8 cellular contexts compared by ENCODE assay signal in genomic region chr6:47477497-47478232, GRCh38. TPM values are rescaled to one million over a fixed set of nuclear protein-coding genes. Genes with fewer than 3 reads are reported as not detected.
DNase-seq lines count a peak whose midpoint lies in the region; ATAC-seq and TF ChIP-seq lines count a peak whose summit lies in the region.

A gene with protein sequence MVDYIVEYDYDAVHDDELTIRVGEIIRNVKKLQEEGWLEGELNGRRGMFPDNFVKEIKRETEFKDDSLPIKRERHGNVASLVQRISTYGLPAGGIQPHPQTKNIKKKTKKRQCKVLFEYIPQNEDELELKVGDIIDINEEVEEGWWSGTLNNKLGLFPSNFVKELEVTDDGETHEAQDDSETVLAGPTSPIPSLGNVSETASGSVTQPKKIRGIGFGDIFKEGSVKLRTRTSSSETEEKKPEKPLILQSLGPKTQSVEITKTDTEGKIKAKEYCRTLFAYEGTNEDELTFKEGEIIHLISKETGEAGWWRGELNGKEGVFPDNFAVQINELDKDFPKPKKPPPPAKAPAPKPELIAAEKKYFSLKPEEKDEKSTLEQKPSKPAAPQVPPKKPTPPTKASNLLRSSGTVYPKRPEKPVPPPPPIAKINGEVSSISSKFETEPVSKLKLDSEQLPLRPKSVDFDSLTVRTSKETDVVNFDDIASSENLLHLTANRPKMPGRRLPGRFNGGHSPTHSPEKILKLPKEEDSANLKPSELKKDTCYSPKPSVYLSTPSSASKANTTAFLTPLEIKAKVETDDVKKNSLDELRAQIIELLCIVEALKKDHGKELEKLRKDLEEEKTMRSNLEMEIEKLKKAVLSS (plus strand): TSS chr6:47477789. CDS start chr6:47478245, 456 bp downstream.

- H3K27ac Mint-ChIP-seq in activated CD4-positive, alpha-beta T cell treated with anti-CD3 and anti-CD28 coated beads, Interleukin-2, amount 10 ng/mL, durations not matched to agents 24 days and 14 days: peak within 1 kb of the TSS; percentile 95

- H3K4me1 ChIP-seq in colonic mucosa: no peaks in the 10 kb centered on the region

- no peaks in the 10 kb centered on the region for H3K36me3 Mint-ChIP-seq in activated CD4-positive, alpha-beta T cell treated with anti-CD3 and anti-CD28 coated beads, Interleukin-2, amount 10 ng/mL, durations not matched to agents 24 days and 14 days (ENCODE audit: low read depth)

- peak within 1 kb of the TSS; percentile 75 for H3K4me3 ChIP-seq in colonic mucosa

- H3K36me3 ChIP-seq in colonic mucosa: no peaks in the 10 kb centered on the region

- intact Hi-C loops in activated CD4-positive, alpha-beta T cell treated with anti-CD3 and anti-CD28 coated beads, Interleukin-2, amount 10 ng/mL, durations not matched to agents 24 days and 14 days (cut with micrococcal nuclease): loop anchor here (1.0 to 10.0 kb wide), 3 partner anchors 31 to 127 kb away; no protein-coding TSS in a partner anchor
- intact Hi-C loops in colonic mucosa (cut with DNase I): no loop called here

- H3K9me3 ChIP-seq in colonic mucosa: no peaks in the 10 kb centered on the region

- no peaks in the 10 kb centered on the region for H3K27me3 Mint-ChIP-seq in activated CD4-positive, alpha-beta T cell treated with anti-CD3 and anti-CD28 coated beads, Interleukin-2, amount 10 ng/mL, durations not matched to agents 24 days and 14 days

- no peak for TF ChIP-seq CTCF in colonic mucosa (IDR thresholded peaks at IDR 0.05)

- H3K27me3 ChIP-seq in colonic mucosa (no peaks in the 10 kb centered on the region), layer of hippocampus (ENCODE audit: control insufficient read depth, insufficient read depth, low read length) (no peaks in the 10 kb centered on the region)

- H3K4me3 Mint-ChIP-seq in activated CD4-positive, alpha-beta T cell treated with anti-CD3 and anti-CD28 coated beads, Interleukin-2, amount 10 ng/mL, durations not matched to agents 24 days and 14 days: peak within 1 kb of the TSS; percentile 95

- H3K27ac ChIP-seq in colonic mucosa (peak within 1 kb of the TSS; percentile 98), layer of hippocampus (ENCODE audit: low read depth, low read length) (peak within 1 kb of the TSS; percentile 87)

- peak; percentile 88 for ATAC-seq in GM19324 (IDR thresholded peaks at IDR 0.05; ENCODE audit: low FRiP score, unreplicated experiment)
- peak; percentile 82 for ATAC-seq in HG03460 (IDR thresholded peaks at IDR 0.05; ENCODE audit: unreplicated experiment)

- H3K9ac ChIP-seq in colonic mucosa (ENCODE audit: low read depth in 2 of 2, low read length in 2 of 2): peak within 1 kb of the TSS; percentile 90 to 95

- peaks cover 23% of the 10 kb centered on the region for H3K4me1 Mint-ChIP-seq in activated CD4-positive, alpha-beta T cell treated with anti-CD3 and anti-CD28 coated beads, Interleukin-2, amount 10 ng/mL, durations not matched to agents 24 days and 14 days

- DNase-seq in C1 segment of cervical spinal cord (lab: John Stamatoyannopoulos, UW) (peak; percentile 35 to 88 (median 82)), NCI-H524 treated with DMSO at 0.1 percent for 48 hours (lab: John Stamatoyannopoulos, UW) (peak; percentile 53), colonic mucosa (peak; percentile 93)
- DNase-seq in activated CD4-positive, alpha-beta T cell treated with anti-CD3 and anti-CD28 coated beads, Interleukin-2, amount 10 ng/mL, durations not matched to agents 24 days and 14 days: peak; percentile 95
- DNase-seq in stimulated activated CD4-positive, alpha-beta T cell treated with anti-CD3 and anti-CD28 coated beads, Interleukin-1b, Interleukin-23, amount 100 ng/mL, for 48 hours: peak; percentile 85

- no peaks in the 10 kb centered on the region for H3K9me3 Mint-ChIP-seq in activated CD4-positive, alpha-beta T cell treated with anti-CD3 and anti-CD28 coated beads, Interleukin-2, amount 10 ng/mL, durations not matched to agents 24 days and 14 days

RNA-seq across cellular contexts. Expression of the gene that starts here (rescaled TPM):
- 26.3 and 29.6 TPM in 2 replicates for total RNA-seq in activated CD4-positive, alpha-beta T cell treated with anti-CD3 and anti-CD28 coated beads, Interleukin-2, amount 10 ng/mL, durations not matched to agents 24 days and 14 days
- total RNA-seq in colonic mucosa: 100 to 1,000 TPM in 1 of 2 donors, 10 to 100 TPM in 1; 83.1 to 146 TPM

Comparison
In these comparisons a context has a peak if more than half of its experiments do, and no peak if none do; other contexts are left out.
1. Peak in every context shown above with its lines: DNase-seq, ATAC-seq, H3K4me3 ChIP-seq and H3K27ac ChIP-seq.